In the genomic region with DNA sequence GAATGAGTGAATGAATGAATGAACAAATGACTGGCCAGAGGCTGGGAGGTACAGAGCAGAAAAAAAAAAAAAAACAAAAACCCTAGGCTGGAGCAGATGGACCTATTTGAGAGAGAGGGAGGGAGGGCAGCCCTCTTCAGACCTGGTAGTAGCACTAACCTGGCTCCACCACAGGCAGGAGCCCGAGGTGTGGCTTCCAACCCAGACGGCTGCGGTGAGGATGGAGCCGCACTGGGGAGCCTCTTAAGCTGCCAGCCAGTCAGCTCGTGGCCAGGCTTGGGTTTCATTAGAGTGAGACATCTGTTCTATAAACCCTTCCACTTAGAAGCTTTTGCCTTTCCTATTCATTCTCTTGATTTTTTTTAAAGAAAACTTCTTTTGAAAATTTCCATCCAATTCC, we compare ENCODE assay signal across 9 cellular contexts.
DNase-seq lines count a peak whose midpoint lies in the region; ATAC-seq lines count a peak whose summit lies in the region.
"Had no signal": no experiment of that assay in that cellular context is flagged by ENCODE, and none has a peak within 500 bp of the region (broad histone marks: within the 10 kb centered on the region; RNA-seq: fewer than 3 reads in every experiment).

No MANE protein-coding gene starts in this region.

- ATAC-seq in central memory CD8-positive, alpha-beta T cell (replicated peaks; ENCODE audit: extremely low read depth, poor library complexity, severe bottlenecking), result peak; percentile 52

- peaks cover 24% of the 10 kb centered on the region for H3K27me3 Mint-ChIP-seq in central memory CD8-positive, alpha-beta T cell

- peak; percentile 21 for DNase-seq in activated gamma-delta T cell (lab: John Stamatoyannopoulos, UW)
- no peak for DNase-seq in activated gamma-delta T cell treated with Interleukin-2 at 50 U/mL for 16 hours
- peak; percentile 68 for DNase-seq in NCI-H345 (lab: John Stamatoyannopoulos, UW)
- DNase-seq in central memory CD8-positive, alpha-beta T cell (ENCODE audit: low spot score in 2 of 2), result no peak
- DNase-seq in stromal cell of bone marrow (ENCODE audit: low read depth), result peak; percentile 13
- DNase-seq in 8988T, result no peak
- no peak for DNase-seq in central memory CD4-positive, alpha-beta T cell
- no peak for DNase-seq in activated CD8-positive, alpha-beta memory T cell treated with anti-CD3 and anti-CD28 coated beads for 24 hours
- DNase-seq: OCI-M1 had no signal

- no peak overlapping the region for H3K27ac Mint-ChIP-seq in central memory CD8-positive, alpha-beta T cell (ENCODE audit: low read depth)

- H3K9me3 Mint-ChIP-seq in central memory CD8-positive, alpha-beta T cell, result no peaks in the 10 kb centered on the region

- H3K36me3 Mint-ChIP-seq in central memory CD8-positive, alpha-beta T cell (ENCODE audit: insufficient read depth), result peaks cover 5% of the 10 kb centered on the region

- peaks cover 37% of the 10 kb centered on the region for H3K4me1 Mint-ChIP-seq in central memory CD8-positive, alpha-beta T cell

- H3K4me3 Mint-ChIP-seq in central memory CD8-positive, alpha-beta T cell, result no peak overlapping the region

Comparison
In these comparisons a context has a peak if more than half of its experiments do, and no peak if none do; other contexts are left out.
1. DNase-seq: peak in activated gamma-delta T cell (single experiment), NCI-H345 (single experiment) and stromal cell of bone marrow (single experiment); none in activated gamma-delta T cell treated with Interleukin-2 at 50 U/mL for 16 hours (single experiment), central memory CD8-positive, alpha-beta T cell (0 of 2), 8988T (single experiment), central memory CD4-positive, alpha-beta T cell (single experiment) and activated CD8-positive, alpha-beta memory T cell treated with anti-CD3 and anti-CD28 coated beads for 24 hours (single experiment).